In genomic region chr14:59482471-59483331, GRCh38 we compare ENCODE assay signal across 9 cellular contexts. TPM values are rescaled to one million over a fixed set of nuclear protein-coding genes. Genes with fewer than 3 reads are reported as not detected.
A peak's percentile ranks its signal among the peaks of the same experiment; 100 is the strongest.
DNase-seq lines count a peak whose midpoint lies in the region; ATAC-seq, FAIRE-seq and TF ChIP-seq lines count a peak whose summit lies in the region.
"Had no signal": no experiment of that assay in that cellular context is flagged by ENCODE, and none has a peak within 500 bp of the region (broad histone marks: within the 10 kb centered on the region; RNA-seq: fewer than 3 reads in every experiment).

No MANE protein-coding gene starts in this region.

- DNase-seq in NCI-H2227 (lab: John Stamatoyannopoulos, UW; ENCODE audit: unreplicated experiment) (peak; percentile 14), NCI-H2227 treated with DMSO at 0.1 percent for 48 hours (lab: John Stamatoyannopoulos, UW) (no peak), NCI-H226 (peak; percentile 94), caudate nucleus (lab: John Stamatoyannopoulos, UW) (peak in 2 of 61 donors; percentile 6 to 26), lung (ENCODE audit: low spot score) (no peak), transverse colon (peak; percentile 20), GM12891 (ENCODE audit: insufficient read length, low spot score) (no peak)

- in situ Hi-C loops in transverse colon (cut with MboI; ENCODE audit: low pct_ligation_motif_present in 1 of 4, low pct_unique_long_range_greater_than_20kb in 1 of 4, low sequenced_read_pairs in 3 of 4): no loop called here

- FAIRE-seq in GM12891 (lab: Jason Lieb, UNC): no peak
- FAIRE-seq: islet of Langerhans had no signal

- no peaks in the 10 kb centered on the region for H3K27me3 ChIP-seq in lung (ENCODE audit: control insufficient read depth, insufficient read depth)
- no peaks in the 10 kb centered on the region for H3K27me3 ChIP-seq in transverse colon

- H3K36me3 ChIP-seq in lung (ENCODE audit: control insufficient read depth in 2 of 2, insufficient read depth in 2 of 2, low read length in 2 of 2) (peaks cover 0 to 9% of the 10 kb centered on the region in 2 donors), transverse colon (peaks cover 0 to 4% (median 0%) of the 10 kb centered on the region in 4 donors)

- H3K27ac ChIP-seq in caudate nucleus (ENCODE audit: low read depth, low read length): peak overlapping the region; percentile 90
- peak overlapping the region; percentile 80 to 95 for H3K27ac ChIP-seq in lung (ENCODE audit: low read depth in 1 of 2, low read length in 1 of 2)
- H3K27ac ChIP-seq in transverse colon: peak overlapping the region; percentile 93 to 98 (median 96)

- H3K4me3 ChIP-seq in lung: no peak overlapping the region
- H3K4me3 ChIP-seq in transverse colon: peak overlapping the region in 3 of 4 donors; percentile 69 to 83 (median 79)

- ATAC-seq in lung (ENCODE audit: insufficient read depth, low FRiP score) (no peak), GM21367 (IDR thresholded peaks at IDR 0.05; ENCODE audit: unreplicated experiment) (no peak)

- TF ChIP-seq POLR2A in transverse colon (IDR thresholded peaks at IDR 0.05): no peak
- TF ChIP-seq POLR2A in GM12891 (IDR thresholded peaks at IDR 0.05; ENCODE audit: low read depth, low read length): no peak

- TF ChIP-seq CTCF in lung (IDR thresholded peaks at IDR 0.05; ENCODE audit: control extremely low read depth, extremely low read depth) (no peak), transverse colon (IDR thresholded peaks at IDR 0.05) (no peak)

- TF ChIP-seq EP300 in transverse colon (IDR thresholded peaks at IDR 0.05; ENCODE audit: low read depth): no peak

- no peaks in the 10 kb centered on the region for H3K9me3 ChIP-seq in lung (ENCODE audit: control insufficient read depth in 2 of 2, insufficient read depth in 1 of 2, low read length in 1 of 2)
- no peaks in the 10 kb centered on the region for H3K9me3 ChIP-seq in transverse colon

- peaks cover 7 to 20% of the 10 kb centered on the region in 2 donors for H3K4me1 ChIP-seq in lung (ENCODE audit: control insufficient read depth in 2 of 2, insufficient read depth in 2 of 2, low read length in 2 of 2)
- H3K4me1 ChIP-seq in transverse colon: peaks cover 24 to 64% (median 38%) of the 10 kb centered on the region in 4 donors

- intact Hi-C loops in transverse colon (cut with DNase I; ENCODE audit: low total_unique reads): no loop called here

- WGBS in lung, 2 donors: 55 to 64% methylated on average over 6 of the region's 6 CpGs
- WGBS in transverse colon (ENCODE audit: low coverage in 1 of 2), 2 donors: 47 to 59% methylated on average over 5 to 6 of the region's 6 CpGs

TF ChIP-seq in GM12891, 5 proteins besides CTCF, POLR2A, EP300 and RAD21:
- TF ChIP-seq POLR2AphosphoS5 (IDR thresholded peaks at IDR 0.05; ENCODE audit: low read depth, low read length): no peak
- TF ChIP-seq PAX5 (IDR thresholded peaks at IDR 0.05; ENCODE audit: insufficient read depth, low read length, severe bottlenecking): no peak
- no peak for TF ChIP-seq SPI1 (IDR thresholded peaks at IDR 0.05; ENCODE audit: low read depth, low read length)
- TF ChIP-seq POU2F2 (IDR thresholded peaks at IDR 0.05; ENCODE audit: low read depth, low read length): no peak
- TF ChIP-seq TAF1 (IDR thresholded peaks at IDR 0.05; ENCODE audit: low read depth, low read length): no peak
TF ChIP-seq in GM12891: peak in this region for 0.

RNA-seq across cellular contexts. Expression of gene L3HYPDH, which starts 1.5 kb away (rescaled TPM):
- 10 to 100 TPM; 23.7 to 32.8 TPM for total RNA-seq in lung
- 10 to 100 TPM; 17.1 to 26.4 TPM for polyA plus RNA-seq in lung
- total RNA-seq in transverse colon: 100 to 1,000 TPM in 1 of 4 donors, 10 to 100 TPM in 3; 16.1 to 125 (median 37.6) TPM
- 8.9 TPM for polyA plus RNA-seq in GM12891 (2012; ENCODE audit: low read depth, missing spikeins)

RNA-seq across cellular contexts. Expression of gene JKAMP, which starts 1.6 kb away (rescaled TPM):
- total RNA-seq in lung (100 to 1,000 TPM in 1 of 2 donors, 10 to 100 TPM in 1; 33.0 to 111 TPM), transverse colon (10 to 100 TPM; 12.9 to 66.8 (median 36.0) TPM)
- polyA plus RNA-seq in lung: 10 to 100 TPM; 21.8 to 44.3 TPM
- polyA plus RNA-seq in GM12891 (2012; ENCODE audit: low read depth, missing spikeins): 21.2 TPM

RNA-seq across cellular contexts. Expression of gene GPR135, which starts 17.5 kb away (rescaled TPM):
- total RNA-seq in lung (1 to 10 TPM; 4.6 to 5.9 TPM), transverse colon (1 to 10 TPM in 3 of 4 donors, not detected in 1; 1.5 to 7.4 (median 5.2) TPM)
- under 1 TPM; 0.69 to 0.93 TPM for polyA plus RNA-seq in lung
- 0.37 TPM for polyA plus RNA-seq in GM12891 (2012; ENCODE audit: low read depth, missing spikeins)

Comparison
In these comparisons a context has a peak if more than half of its experiments do, and no peak if none do; other contexts are left out.
1. DNase-seq: peak in NCI-H2227 (single experiment), NCI-H226 (single experiment) and transverse colon (single experiment); none in NCI-H2227 treated with DMSO at 0.1 percent for 48 hours (single experiment), lung (single experiment) and GM12891 (single experiment).
2. Peak in every context shown above with its lines, with median percentiles within 50 percentile points of each other: H3K27ac ChIP-seq.